In genomic region chr1:197696372-197696771, GRCh38 we compare ENCODE assay signal across 23 cellular contexts.
A peak's percentile ranks its signal among the peaks of the same experiment; 100 is the strongest.
DNase-seq lines count a peak whose midpoint lies in the region; ATAC-seq, FAIRE-seq and TF ChIP-seq lines count a peak whose summit lies in the region.
"Had no signal": no experiment of that assay in that cellular context is flagged by ENCODE, and none has a peak within 500 bp of the region (broad histone marks: within the 10 kb centered on the region; RNA-seq: fewer than 3 reads in every experiment).

No MANE protein-coding gene starts in this region.

- no peaks in the 10 kb centered on the region for H3K27me3 ChIP-seq in astrocyte (ENCODE audit: insufficient read depth, low read length)
- H3K27me3 ChIP-seq: heart left ventricle, vagina had no signal

- H3K4me2 ChIP-seq in astrocyte (ENCODE audit: low read length), result no peak overlapping the region

- H3K4me3 Mint-ChIP-seq in astrocyte (ENCODE audit: unreplicated experiment), result no peak overlapping the region
- H3K4me3 Mint-ChIP-seq: activated T-helper 1 cell treated with anti-CD3 and anti-CD28 coated beads, Interleukin-12 subunit alpha, Interleukin-12 subunit beta, Interleukin-2, Interleukin-4 antibody, amounts not matched to agents 30 ng/mL and 10 ng/mL and 1 ng/mL, durations not matched to agents 14 hours and 24 hours and 36 hours; nephron progenitor cell had no signal

- H3K36me3 Mint-ChIP-seq in astrocyte (ENCODE audit: low read depth, unreplicated experiment), result no peaks in the 10 kb centered on the region

- peaks cover 5% of the 10 kb centered on the region for H3K9me3 Mint-ChIP-seq in astrocyte (ENCODE audit: unreplicated experiment)
- H3K9me3 Mint-ChIP-seq: activated T-helper 1 cell treated with anti-CD3 and anti-CD28 coated beads, Interleukin-12 subunit alpha, Interleukin-12 subunit beta, Interleukin-2, Interleukin-4 antibody, amounts not matched to agents 30 ng/mL and 10 ng/mL and 1 ng/mL, durations not matched to agents 14 hours and 24 hours and 36 hours had no signal

- H3K4me3 ChIP-seq in astrocyte (ENCODE audit: insufficient read depth, low read depth, low read length), result no peak overlapping the region
- H3K4me3 ChIP-seq: heart left ventricle, psoas muscle, vagina had no signal

- no peaks in the 10 kb centered on the region for H3K36me3 ChIP-seq in astrocyte (ENCODE audit: insufficient read depth, low read length)
- H3K36me3 ChIP-seq: heart left ventricle, vagina had no signal

- H4K20me1 ChIP-seq in astrocyte (ENCODE audit: insufficient read depth, low read length), result no peaks in the 10 kb centered on the region

- H3K27ac ChIP-seq in astrocyte (ENCODE audit: low read depth, low read length), result no peak overlapping the region
- H3K27ac ChIP-seq: heart left ventricle, psoas muscle, vagina had no signal

- ATAC-seq in GM21423 (IDR thresholded peaks at IDR 0.05; ENCODE audit: unreplicated experiment) (no peak), HG02610 (IDR thresholded peaks at IDR 0.05; ENCODE audit: unreplicated experiment) (no peak)
- ATAC-seq: heart left ventricle, Panc1, psoas muscle had no signal

- H3K9me3 ChIP-seq in astrocyte (ENCODE audit: insufficient read depth, low read depth, low read length), result peaks cover 4% of the 10 kb centered on the region
- H3K9me3 ChIP-seq: vagina had no signal

- no peak overlapping the region for H2AFZ ChIP-seq in astrocyte (ENCODE audit: low read depth, low read length)

- peaks cover 2% of the 10 kb centered on the region for H3K79me2 ChIP-seq in astrocyte (ENCODE audit: insufficient read depth, low read length)

- peak; percentile 95 for FAIRE-seq in D721Med (lab: Jason Lieb, UNC)
- FAIRE-seq in astrocyte (lab: Jason Lieb, UNC), result peak; percentile 72
- FAIRE-seq: GM12892 had no signal

- H3K27me3 Mint-ChIP-seq in astrocyte (ENCODE audit: low read depth, unreplicated experiment), result no peaks in the 10 kb centered on the region

- no peak overlapping the region for H3K9ac ChIP-seq in astrocyte (ENCODE audit: low read length)

- H3K27ac Mint-ChIP-seq in astrocyte (ENCODE audit: unreplicated experiment), result no peak overlapping the region
- H3K27ac Mint-ChIP-seq: activated T-helper 1 cell treated with anti-CD3 and anti-CD28 coated beads, Interleukin-12 subunit alpha, Interleukin-12 subunit beta, Interleukin-2, Interleukin-4 antibody, amounts not matched to agents 30 ng/mL and 10 ng/mL and 1 ng/mL, durations not matched to agents 14 hours and 24 hours and 36 hours; nephron progenitor cell had no signal

- DNase-seq in D721Med (ENCODE audit: insufficient read length, low spot score), result no peak
- peak; percentile 16 for DNase-seq in LoVo (ENCODE audit: low spot score)
- DNase-seq in astrocyte (ENCODE audit: low read depth), result peak; percentile 62
- peak; percentile 50 for DNase-seq in iris pigment epithelial cell (ENCODE audit: low read depth)
- DNase-seq in cortex of kidney (lab: John Stamatoyannopoulos, UW), result no peak
- no peak for DNase-seq in stimulated activated CD4-positive, alpha-beta T cell treated with anti-CD3 and anti-CD28 coated beads, Interleukin-1b, Interleukin-23, amount 100 ng/mL, for 48 hours
- DNase-seq: COR-L47, GF-D8, GOT3, heart left ventricle, kidney, mesendoderm, NCI-H2081, NCI-H748 treated with DMSO at 0.1 percent for 48 hours, nephron progenitor cell, psoas muscle, SW 1271 had no signal

- H3K4me1 Mint-ChIP-seq in astrocyte (ENCODE audit: low read depth, unreplicated experiment), result peaks cover 11% of the 10 kb centered on the region
- H3K4me1 Mint-ChIP-seq: nephron progenitor cell had no signal

- peaks cover 6% of the 10 kb centered on the region for H3K4me1 ChIP-seq in astrocyte (ENCODE audit: insufficient read depth, low read length)
- H3K4me1 ChIP-seq: vagina had no signal

- TF ChIP-seq CTCF in D721Med (IDR thresholded peaks at IDR 0.05; ENCODE audit: insufficient read depth, missing control alignments) (no peak), astrocyte (IDR thresholded peaks at IDR 0.05; ENCODE audit: insufficient read depth, low read depth, low read length) (no peak)

Comparison
In these comparisons a context has a peak if more than half of its experiments do, and no peak if none do; other contexts are left out.
1. DNase-seq: peak in LoVo (single experiment), astrocyte (single experiment) and iris pigment epithelial cell (single experiment); none in D721Med (single experiment), cortex of kidney (single experiment) and stimulated activated CD4-positive, alpha-beta T cell treated with anti-CD3 and anti-CD28 coated beads, Interleukin-1b, Interleukin-23, amount 100 ng/mL, for 48 hours (single experiment).